Comparison of ENCODE assay signal across 9 cellular contexts in the genomic region with DNA sequence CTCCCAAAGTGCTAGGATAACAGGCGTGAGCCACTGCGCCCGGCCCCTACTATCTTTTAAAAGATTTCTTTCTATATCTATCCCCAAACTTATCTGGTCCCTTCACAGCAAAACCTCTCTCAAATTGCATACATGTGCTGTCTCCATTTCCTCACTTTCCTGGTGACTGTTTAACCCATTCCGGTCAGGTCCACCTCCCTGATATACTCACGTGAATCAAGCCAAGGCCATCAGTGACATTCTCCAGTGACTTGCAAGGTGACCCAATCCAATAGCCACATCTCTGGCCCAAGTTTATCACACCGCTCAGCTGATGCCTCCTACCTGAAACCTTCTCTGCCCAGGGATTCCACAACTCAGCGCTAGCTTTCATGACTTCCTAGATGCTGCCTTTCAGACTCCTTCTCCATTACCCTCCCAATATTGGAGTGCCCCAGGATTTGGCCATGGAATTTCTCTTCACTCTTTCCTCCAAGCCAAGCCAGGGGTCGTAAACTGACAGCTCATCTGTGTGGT. TPM values are rescaled to one million over a fixed set of nuclear protein-coding genes. Genes with fewer than 3 reads are reported as not detected.
A peak's percentile ranks its signal among the peaks of the same experiment; 100 is the strongest.
DNase-seq lines count a peak whose midpoint lies in the region; ATAC-seq and TF ChIP-seq lines count a peak whose summit lies in the region.
"Had no signal": no experiment of that assay in that cellular context is flagged by ENCODE, and none has a peak within 500 bp of the region (broad histone marks: within the 10 kb centered on the region; RNA-seq: fewer than 3 reads in every experiment).

No MANE protein-coding gene starts in this region.

- H2AFZ ChIP-seq in Karpas-422 (ENCODE audit: low read length): no peak overlapping the region

- no peaks in the 10 kb centered on the region for H3K27me3 Mint-ChIP-seq in CD8-positive, alpha-beta T cell (ENCODE audit: low read depth)
- H3K27me3 Mint-ChIP-seq in neural crest cell (ENCODE audit: low read depth): no peaks in the 10 kb centered on the region

- peaks cover 62% of the 10 kb centered on the region for H3K79me2 ChIP-seq in Karpas-422 (ENCODE audit: low read length)

- peaks cover 52% of the 10 kb centered on the region for H3K4me1 Mint-ChIP-seq in CD8-positive, alpha-beta T cell (ENCODE audit: low read depth)
- H3K4me1 Mint-ChIP-seq in neural crest cell: peaks cover 29% of the 10 kb centered on the region

- peak overlapping the region; percentile 82 for H3K4me3 Mint-ChIP-seq in CD8-positive, alpha-beta T cell
- H3K4me3 Mint-ChIP-seq in neural crest cell: peak overlapping the region; percentile 94

- peaks cover 16% of the 10 kb centered on the region; the same call in 1 of the 2 replicates for H4K20me1 ChIP-seq in Karpas-422 (ENCODE audit: insufficient read depth, low read depth, low read length)

- no peak for TF ChIP-seq CTCF in CD8-positive, alpha-beta T cell (IDR thresholded peaks at IDR 0.05)
- TF ChIP-seq CTCF in colonic mucosa (IDR thresholded peaks at IDR 0.05): no peak
- TF ChIP-seq CTCF in neural crest cell (conservative IDR thresholded peaks at IDR 0.05): no peak

- H3K9ac ChIP-seq in Karpas-422 (ENCODE audit: low read length): peak overlapping the region; percentile 80
- peak overlapping the region in 1 of 2 donors; percentile 73 for H3K9ac ChIP-seq in colonic mucosa (ENCODE audit: low read depth in 2 of 2, low read length in 2 of 2)

- ATAC-seq in CD8-positive, alpha-beta T cell: no peak
- ATAC-seq in HG02884 (IDR thresholded peaks at IDR 0.05; ENCODE audit: unreplicated experiment): no peak

- CTCF ChIA-PET in CD8-positive, alpha-beta T cell (lab: Charles Lee): interaction anchor here (0.9 to 13.9 kb wide), 7 partner anchors 14 to 107 kb away, joined by 3 to 271 read pairs (median 18); partner anchors contain the start of genes C16orf86, CARMIL2 and ENKD1

- peaks cover 42% of the 10 kb centered on the region for H3K4me1 ChIP-seq in CD8-positive, alpha-beta T cell (ENCODE audit: insufficient read depth, low read length)
- H3K4me1 ChIP-seq in Karpas-422 (ENCODE audit: low read length) (peaks cover 31% of the 10 kb centered on the region), colonic mucosa (peaks cover 6% of the 10 kb centered on the region)

- peak overlapping the region; percentile 96 for H3K27ac Mint-ChIP-seq in CD8-positive, alpha-beta T cell
- H3K27ac Mint-ChIP-seq in neural crest cell (ENCODE audit: unreplicated experiment): peak overlapping the region; percentile 88

- no peak overlapping the region for H3K4me3 ChIP-seq in CD8-positive, alpha-beta T cell (ENCODE audit: low read depth, low read length)
- H3K4me3 ChIP-seq in Karpas-422 (ENCODE audit: low read length) (peak overlapping the region; percentile 83), colonic mucosa (no peak overlapping the region)

- H3K27me3 ChIP-seq in CD8-positive, alpha-beta T cell (ENCODE audit: insufficient read depth, low read length): no peaks in the 10 kb centered on the region
- H3K27me3 ChIP-seq in Karpas-422 (ENCODE audit: low read length): no peaks in the 10 kb centered on the region
- no peaks in the 10 kb centered on the region for H3K27me3 ChIP-seq in colonic mucosa
- H3K27me3 ChIP-seq: body of pancreas had no signal

- H3K36me3 ChIP-seq in CD8-positive, alpha-beta T cell (ENCODE audit: insufficient read depth, low read length): no peaks in the 10 kb centered on the region
- H3K36me3 ChIP-seq in Karpas-422 (ENCODE audit: insufficient read depth, low read length) (no peaks in the 10 kb centered on the region), colonic mucosa (no peaks in the 10 kb centered on the region)

- intact Hi-C loops in CD8-positive, alpha-beta T cell (cut with DNase I, micrococcal nuclease): loop anchor here (5.0 to 10.0 kb wide), 4 partner anchors 284 to 1281 kb away; partner anchors contain the start of genes CENPT (in 1 of the 2), NFATC3 (in 1 of the 2), NUTF2 (in 1 of the 2) and PSKH1 (in 1 of the 2)
- intact Hi-C loops in colonic mucosa (cut with DNase I): no loop called here

- DNase-seq in CD8-positive, alpha-beta T cell: no peak
- DNase-seq in Karpas-422: no peak
- peak; percentile 24 for DNase-seq in colonic mucosa
- no peak for DNase-seq in neural crest cell (ENCODE audit: low read depth, low spot score)
- no peak for DNase-seq in stimulated activated CD4-positive, alpha-beta T cell treated with anti-CD3 and anti-CD28 coated beads, Interleukin-12 subunit alpha, Interleukin-12 subunit beta, amount 100 ng/mL, for 4 hours
- no peak for DNase-seq in activated CD4-positive, CD25-positive, alpha-beta regulatory T cell treated with anti-CD3 and anti-CD28 coated beads, Interleukin-2, amount 50 U/mL, for 72 hours
- no peak for DNase-seq in H4 (ENCODE audit: low spot score)
- DNase-seq: body of pancreas had no signal

- H3K4me2 ChIP-seq in Karpas-422 (ENCODE audit: low read depth, low read length, poor library complexity, severe bottlenecking): peak overlapping the region; percentile 91

- H3K9me2 ChIP-seq in Karpas-422 (replicated peaks; ENCODE audit: insufficient read depth, low read length): no peaks in the 10 kb centered on the region

- peaks cover 8% of the 10 kb centered on the region for H3K36me3 Mint-ChIP-seq in CD8-positive, alpha-beta T cell
- H3K36me3 Mint-ChIP-seq in neural crest cell (ENCODE audit: low read depth): no peaks in the 10 kb centered on the region

- no peaks in the 10 kb centered on the region for H3K9me3 ChIP-seq in CD8-positive, alpha-beta T cell (ENCODE audit: low read length)
- H3K9me3 ChIP-seq in Karpas-422 (ENCODE audit: low read length): no peaks in the 10 kb centered on the region
- no peaks in the 10 kb centered on the region for H3K9me3 ChIP-seq in colonic mucosa
- H3K9me3 ChIP-seq: body of pancreas had no signal

- POLR2A ChIA-PET in CD8-positive, alpha-beta T cell (lab: Charles Lee): interaction anchor here (1.1 to 5.4 kb wide), 8 partner anchors 9 to 85 kb away, joined by 3 to 116 read pairs (median 12); partner anchors contain the start of genes ATP6V0D1 and CARMIL2

- no peaks in the 10 kb centered on the region for H3K9me3 Mint-ChIP-seq in CD8-positive, alpha-beta T cell
- no peaks in the 10 kb centered on the region for H3K9me3 Mint-ChIP-seq in neural crest cell

- peak overlapping the region; percentile 71 for H3K27ac ChIP-seq in CD8-positive, alpha-beta T cell (ENCODE audit: low read depth, low read length)
- H3K27ac ChIP-seq in Karpas-422 (ENCODE audit: low read length): peak overlapping the region; percentile 73
- H3K27ac ChIP-seq in colonic mucosa: peak overlapping the region; percentile 99

RNA-seq across cellular contexts. Expression of gene CTCF, which starts 1.4 kb away (rescaled TPM):
- total RNA-seq in CD8-positive, alpha-beta T cell: 10 to 100 TPM; 42.1 to 45.4 TPM
- 29.5 and 36.0 TPM in 2 replicates for total RNA-seq in Karpas-422 (2014; rRNA removed; shearing (Covaris generic); ENCODE audit: low replicate concordance)
- 10 to 100 TPM; 37.0 to 47.3 TPM for total RNA-seq in colonic mucosa
- total RNA-seq in neural crest cell: 78.8 and 79.8 TPM in 2 replicates
- total RNA-seq in H4 (2014; rRNA removed; shearing (Covaris generic)): 40.9 and 41.3 TPM in 2 replicates

RNA-seq across cellular contexts. Expression of gene RIPOR1, which starts 32.3 kb away (rescaled TPM):
- 10 to 100 TPM; 17.4 to 23.4 TPM for total RNA-seq in CD8-positive, alpha-beta T cell
- 1.3 and 2.9 TPM in 2 replicates for total RNA-seq in Karpas-422 (2014; rRNA removed; shearing (Covaris generic); ENCODE audit: low replicate concordance)
- 10 to 100 TPM; 14.4 to 19.0 TPM for total RNA-seq in colonic mucosa
- 60.6 and 65.7 TPM in 2 replicates for total RNA-seq in neural crest cell
- 10.4 and 11.0 TPM in 2 replicates for total RNA-seq in H4 (2014; rRNA removed; shearing (Covaris generic))
